Comparison of ENCODE assay signal across 19 cellular contexts in the genomic region with DNA sequence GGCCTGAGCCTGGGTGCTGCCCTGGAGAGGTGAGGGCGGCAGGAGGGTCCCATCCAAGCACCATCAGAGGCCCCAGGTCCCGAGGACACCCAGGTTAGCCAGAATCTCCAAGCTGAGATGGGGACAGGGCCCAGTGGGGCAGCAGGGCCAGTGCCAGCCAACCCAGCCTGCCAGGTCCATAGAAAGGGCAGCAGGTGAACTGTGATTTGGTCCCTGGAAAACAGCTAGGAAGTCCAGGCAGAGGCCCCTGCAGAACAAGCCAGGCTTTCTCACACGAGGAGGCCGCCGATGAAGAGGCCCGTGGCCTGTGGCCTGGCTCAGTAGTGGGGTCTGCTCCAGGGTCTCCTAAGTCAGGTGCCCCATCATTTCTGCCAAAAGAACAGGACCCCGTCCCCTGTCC. TPM values are rescaled to one million over a fixed set of nuclear protein-coding genes. Genes with fewer than 3 reads are reported as not detected.
DNase-seq lines count a peak whose midpoint lies in the region; ATAC-seq and TF ChIP-seq lines count a peak whose summit lies in the region.
"Had no signal": no experiment of that assay in that cellular context is flagged by ENCODE, and none has a peak within 500 bp of the region (broad histone marks: within the 10 kb centered on the region; RNA-seq: fewer than 3 reads in every experiment).

No MANE protein-coding gene starts in this region.

- TF ChIP-seq CTCF in right lobe of liver (IDR thresholded peaks at IDR 0.05): no peak

- H3K4me3 Mint-ChIP-seq in activated T-cell treated with anti-CD3 and anti-CD28 coated beads, Interleukin-2, amount 50 U/mL, for 24 hours: peak overlapping the region; percentile 78
- H3K4me3 Mint-ChIP-seq in T-cell: peak overlapping the region in 2 of 3 donors; percentile 31 to 39
- peak overlapping the region; percentile 62 for H3K4me3 Mint-ChIP-seq in stimulated activated effector memory CD8-positive, alpha-beta T cell treated with anti-CD3 and anti-CD28 coated beads, Interleukin-12 subunit alpha, Interleukin-12 subunit beta, amount 100 ng/mL, for 72 hours

- no peaks in the 10 kb centered on the region for H3K27me3 ChIP-seq in right lobe of liver

- H3K9me3 ChIP-seq in right lobe of liver: no peaks in the 10 kb centered on the region

- peaks cover 6% of the 10 kb centered on the region for H3K4me1 Mint-ChIP-seq in activated T-cell treated with anti-CD3 and anti-CD28 coated beads, Interleukin-2, amount 50 U/mL, for 24 hours (ENCODE audit: low read depth)
- peaks cover 2 to 8% (median 6%) of the 10 kb centered on the region in 3 donors for H3K4me1 Mint-ChIP-seq in T-cell
- no peaks in the 10 kb centered on the region for H3K4me1 Mint-ChIP-seq in stimulated activated effector memory CD8-positive, alpha-beta T cell treated with anti-CD3 and anti-CD28 coated beads, Interleukin-12 subunit alpha, Interleukin-12 subunit beta, amount 100 ng/mL, for 72 hours

- no peaks in the 10 kb centered on the region for H3K36me3 ChIP-seq in right lobe of liver

- no peak for TF ChIP-seq POLR2A in right lobe of liver (IDR thresholded peaks at IDR 0.05)

- CTCF ChIA-PET in T-cell (lab: Charles Lee): no interaction called here

- no peak for ATAC-seq in T-cell (replicated peaks in 1 of 4)
- no peak for ATAC-seq in right lobe of liver
- no peak for ATAC-seq in stimulated activated effector memory CD8-positive, alpha-beta T cell treated with anti-CD3 and anti-CD28 coated beads, Interleukin-12 subunit alpha, Interleukin-12 subunit beta, amount 100 ng/mL, for 72 hours
- no peak for ATAC-seq in sciatic nerve

- POLR2A ChIA-PET in T-cell (lab: Charles Lee): no interaction called here

- no peaks in the 10 kb centered on the region for H3K9me3 Mint-ChIP-seq in activated T-cell treated with anti-CD3 and anti-CD28 coated beads, Interleukin-2, amount 50 U/mL, for 24 hours
- H3K9me3 Mint-ChIP-seq in T-cell: no peaks in the 10 kb centered on the region
- H3K9me3 Mint-ChIP-seq in stimulated activated effector memory CD8-positive, alpha-beta T cell treated with anti-CD3 and anti-CD28 coated beads, Interleukin-12 subunit alpha, Interleukin-12 subunit beta, amount 100 ng/mL, for 72 hours: no peaks in the 10 kb centered on the region

- no peaks in the 10 kb centered on the region for H3K36me3 Mint-ChIP-seq in activated T-cell treated with anti-CD3 and anti-CD28 coated beads, Interleukin-2, amount 50 U/mL, for 24 hours (ENCODE audit: low read depth)
- no peaks in the 10 kb centered on the region for H3K36me3 Mint-ChIP-seq in T-cell
- H3K36me3 Mint-ChIP-seq in stimulated activated effector memory CD8-positive, alpha-beta T cell treated with anti-CD3 and anti-CD28 coated beads, Interleukin-12 subunit alpha, Interleukin-12 subunit beta, amount 100 ng/mL, for 72 hours: no peaks in the 10 kb centered on the region

- WGBS in right lobe of liver (ENCODE audit: insufficient coverage, low coverage, low lambda C conversion rate, missing lambda C conversion rate): 13% methylated on average over 1 of the region's 7 CpGs

- H3K27me3 Mint-ChIP-seq in activated T-cell treated with anti-CD3 and anti-CD28 coated beads, Interleukin-2, amount 50 U/mL, for 24 hours: peaks cover 4% of the 10 kb centered on the region
- peaks cover 0 to 7% of the 10 kb centered on the region in 2 donors for H3K27me3 Mint-ChIP-seq in T-cell

- H3K27ac ChIP-seq in right lobe of liver: no peak overlapping the region

- no peak overlapping the region for H3K27ac Mint-ChIP-seq in activated T-cell treated with anti-CD3 and anti-CD28 coated beads, Interleukin-2, amount 50 U/mL, for 24 hours
- H3K27ac Mint-ChIP-seq in T-cell: no peak overlapping the region
- H3K27ac Mint-ChIP-seq in stimulated activated effector memory CD8-positive, alpha-beta T cell treated with anti-CD3 and anti-CD28 coated beads, Interleukin-12 subunit alpha, Interleukin-12 subunit beta, amount 100 ng/mL, for 72 hours: no peak overlapping the region

- no peak for DNase-seq in activated T-cell treated with anti-CD3 and anti-CD28 coated beads, Interleukin-2, amount 50 U/mL, for 24 hours
- DNase-seq in activated T-cell treated with anti-CD3 and anti-CD28 coated beads, Interleukin-2, amount 50 U/mL, for 1 hour: no peak
- DNase-seq in T-cell: no peak
- DNase-seq in right lobe of liver: peak in 2 of 3 donors; percentile 27 to 55
- DNase-seq in stimulated activated effector memory CD8-positive, alpha-beta T cell treated with anti-CD3 and anti-CD28 coated beads, Interleukin-12 subunit alpha, Interleukin-12 subunit beta, amount 100 ng/mL, for 72 hours (ENCODE audit: low spot score in 2 of 2): no peak
- DNase-seq in AG08395 (ENCODE audit: low spot score): no peak
- DNase-seq in sciatic nerve (ENCODE audit: low spot score): no peak
- DNase-seq in foreskin melanocyte: no peak
- DNase-seq: cortex of kidney; H7; Kasumi-1; kidney; NCI-H1436; posterior cingulate gyrus; stimulated activated CD4-positive, alpha-beta T cell treated with anti-CD3 and anti-CD28 coated beads, Interleukin-12 subunit alpha, Interleukin-12 subunit beta, amount 100 ng/mL, for 4 hours; stimulated activated naive CD4-positive, alpha-beta T cell treated with Interleukin-2 at 50 U/mL for 16 hours; SW 1271 had no signal

- H3K4me1 ChIP-seq in right lobe of liver: peaks cover 0 to 84% (median 41%) of the 10 kb centered on the region in 4 donors

- peak overlapping the region; percentile 94 to 97 (median 95) for H3K4me3 ChIP-seq in right lobe of liver

- intact Hi-C loops in right lobe of liver (cut with DNase I): no loop called here
- intact Hi-C loops in sciatic nerve (cut with DNase I): no loop called here

RNA-seq across cellular contexts. Expression of a gene that starts 2.0 kb away (rescaled TPM):
- total RNA-seq in T-cell: 10 to 100 TPM in 4 of 5 donors, 1 to 10 TPM in 1; 6.5 to 13.0 (median 12.1) TPM
- total RNA-seq in right lobe of liver: 100 to 1,000 TPM; 117 to 379 (median 184) TPM
- total RNA-seq in sciatic nerve: 33.9 TPM

RNA-seq across cellular contexts. Expression of a gene that starts 22.5 kb away (rescaled TPM):
- total RNA-seq in T-cell (1 to 10 TPM in 3 of 5 donors, under 1 TPM in 2; 0.43 to 1.9 (median 1.1) TPM), right lobe of liver (10 to 100 TPM; 26.7 to 54.2 (median 45.8) TPM), sciatic nerve (242 TPM)

RNA-seq across cellular contexts. Expression of a gene that starts 27.2 kb away (rescaled TPM):
- 1 to 10 TPM in 1 of 5 donors, under 1 TPM in 4; 0.25 to 2.1 (median 0.77) TPM for total RNA-seq in T-cell
- total RNA-seq in right lobe of liver: 1 to 10 TPM; 1.4 to 7.7 (median 5.1) TPM
- total RNA-seq in sciatic nerve: 11.6 TPM
- total RNA-seq: RPMI7951 had no signal

RNA-seq across cellular contexts. Expression of a gene that starts 57.5 kb away (rescaled TPM):
- total RNA-seq in T-cell (1 to 10 TPM; 1.3 to 2.8 (median 2.2) TPM), right lobe of liver (under 1 TPM in 4 of 6 experiments, not detected in 2; 0.23 to 0.81 (median 0.32) TPM), sciatic nerve (5.5 TPM)
- total RNA-seq: epithelial cell of proximal tubule, RPMI7951 had no signal

Comparison
In these comparisons a context has a peak if more than half of its experiments do, and no peak if none do; other contexts are left out.
1. DNase-seq: peak in right lobe of liver (2 of 3); none in activated T-cell treated with anti-CD3 and anti-CD28 coated beads, Interleukin-2, amount 50 U/mL, for 24 hours (single experiment), activated T-cell treated with anti-CD3 and anti-CD28 coated beads, Interleukin-2, amount 50 U/mL, for 1 hour (single experiment), T-cell (0 of 34), stimulated activated effector memory CD8-positive, alpha-beta T cell treated with anti-CD3 and anti-CD28 coated beads, Interleukin-12 subunit alpha, Interleukin-12 subunit beta, amount 100 ng/mL, for 72 hours (0 of 2), AG08395 (single experiment), sciatic nerve (single experiment) and foreskin melanocyte (single experiment).
2. RNA of a gene that starts 22.5 kb away (total RNA-seq): 242 TPM in sciatic nerve (single experiment) and 26.7 to 54.2 TPM in right lobe of liver; 0.43 to 1.9 TPM in T-cell; every median in the first group is over 4 times any median in the second.
3. Peak in every context shown above with its lines, with median percentiles within 50 percentile points of each other: H3K4me3 Mint-ChIP-seq.